In the genomic region with DNA sequence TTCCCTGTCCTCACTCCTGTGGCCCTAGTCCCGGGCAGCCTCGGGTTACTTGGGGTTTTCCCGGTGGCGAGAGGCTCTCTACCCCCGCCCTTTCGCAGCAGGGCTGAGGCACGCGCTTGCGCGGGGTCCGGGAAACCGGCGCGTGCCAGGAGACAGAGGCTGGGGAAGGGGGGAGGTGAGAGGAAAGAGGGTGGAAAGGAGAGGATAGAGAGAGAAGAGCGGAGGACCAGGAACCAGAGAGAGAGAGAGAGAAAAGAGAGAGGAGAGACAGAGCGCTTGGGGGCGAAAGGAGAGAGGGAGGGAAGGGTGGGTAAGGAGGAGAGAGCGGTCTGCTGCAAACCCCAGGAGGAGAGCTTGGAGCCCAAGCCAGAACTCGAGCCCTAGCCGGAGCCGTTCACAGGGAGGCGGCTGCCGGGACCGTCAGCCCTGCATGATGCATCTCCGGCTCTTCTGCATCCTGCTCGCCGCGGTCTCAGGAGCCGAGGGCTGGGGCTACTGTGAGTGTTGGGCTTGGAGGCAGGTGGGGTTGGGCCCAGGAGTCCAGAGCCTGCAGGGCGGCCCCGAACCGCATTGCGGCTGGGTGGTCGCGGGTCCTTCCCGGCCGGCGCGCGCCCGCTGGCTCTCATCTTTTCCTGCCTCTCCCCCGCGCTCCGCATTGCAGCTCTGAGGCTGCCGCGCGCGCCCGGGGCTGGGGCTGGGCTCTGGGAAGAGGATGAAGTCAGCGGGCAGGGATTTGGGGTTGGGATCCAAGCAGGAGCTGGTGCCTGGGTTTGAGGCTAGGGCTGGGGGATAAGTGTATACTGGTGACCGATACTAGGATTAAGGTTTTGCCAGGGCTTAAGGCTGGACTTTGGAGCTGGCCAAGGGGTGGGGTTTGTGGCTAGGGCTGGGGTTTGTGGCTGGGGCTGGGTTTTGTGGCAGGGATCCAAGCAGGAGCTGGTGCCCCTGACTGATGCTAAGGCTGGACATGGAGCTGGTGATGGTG, we compare ENCODE assay signal across 8 cellular contexts. TPM values are rescaled to one million over a fixed set of nuclear protein-coding genes. Genes with fewer than 3 reads are reported as not detected.
A peak's percentile ranks its signal among the peaks of the same experiment; 100 is the strongest.
DNase-seq lines count a peak whose midpoint lies in the region; ATAC-seq, FAIRE-seq and TF ChIP-seq lines count a peak whose summit lies in the region.

A gene (plus strand): TSS at position 132 of the 985 bp plus-strand sequence. CDS start 299 bp downstream, at position 431.

- H3K27ac ChIP-seq in caudate nucleus (ENCODE audit: low read depth, low read length), result peak within 1 kb of the TSS; percentile 67
- H3K27ac ChIP-seq in spleen, result peak within 1 kb of the TSS in 7 of 8 donors; percentile 46 to 75 (median 69)

- peaks cover 20% of the 10 kb centered on the region for H3K36me3 ChIP-seq in HAP-1 (replicated peaks)
- peaks cover 0 to 17% (median 0%) of the 10 kb centered on the region in 6 donors for H3K36me3 ChIP-seq in spleen

- no peak for ATAC-seq in HG03139 (IDR thresholded peaks at IDR 0.05; ENCODE audit: unreplicated experiment)

- TF ChIP-seq POLR2A in spleen (IDR thresholded peaks at IDR 0.05), result no peak

- H3K4me1 ChIP-seq in HAP-1 (peaks cover 39% of the 10 kb centered on the region), spleen (peaks cover 36 to 65% (median 62%) of the 10 kb centered on the region in 6 donors)

- 1 to 5% (median 2%) methylated on average over 42 to 51 of the region's 51 CpGs for WGBS in spleen, 5 donors

- FAIRE-seq in RCC 7860 (lab: Jason Lieb, UNC), result peak; percentile 58

- no peak for TF ChIP-seq CTCF in spleen (IDR thresholded peaks at IDR 0.05 in 8 of 11, conservative IDR thresholded peaks at IDR 0.05 in 3 of 11)

- in situ Hi-C loops in HAP-1 (cut with MboI; ENCODE audit: low sequenced_read_pairs), result no loop called here

- no peaks in the 10 kb centered on the region for H3K9me3 ChIP-seq in HAP-1
- H3K9me3 ChIP-seq in spleen, result no peaks in the 10 kb centered on the region

- H3K27me3 ChIP-seq in HAP-1 (ENCODE audit: low read depth) (no peaks in the 10 kb centered on the region), spleen (replicated peaks in 1 of 7) (peaks cover 0 to 65% (median 6%) of the 10 kb centered on the region in 7 donors)

- intact Hi-C loops in spleen (cut with DNase I; ENCODE audit: low total_unique reads), result no loop called here

- DNase-seq in COLO668 (lab: John Stamatoyannopoulos, UW; ENCODE audit: unreplicated experiment), result peak; percentile 76
- DNase-seq in HAP-1 (ENCODE audit: low spot score in 2 of 2), result peak; percentile 78 to 87
- DNase-seq in RCC 7860 (ENCODE audit: low spot score), result peak; percentile 64
- peak in 51 of 61 donors; percentile 9 to 81 (median 49) for DNase-seq in caudate nucleus (lab: John Stamatoyannopoulos, UW)
- peak; percentile 75 for DNase-seq in iris pigment epithelial cell (ENCODE audit: low read depth)
- DNase-seq in spleen, result no peak
- DNase-seq in mesenteric fat pad (ENCODE audit: low spot score), result no peak

- H3K4me3 ChIP-seq in HAP-1 (peak within 1 kb of the TSS; percentile 48), spleen (peak within 1 kb of the TSS; percentile 21 to 68 (median 35))

RNA-seq across cellular contexts. Expression of the gene that starts here (rescaled TPM):
- 10 to 100 TPM in 3 of 7 donors, 1 to 10 TPM in 4; 3.9 to 11.2 (median 7.5) TPM for total RNA-seq in spleen
- polyA plus RNA-seq in spleen, result 1 to 10 TPM; 1.1 to 3.1 (median 1.6) TPM
- 3.7 TPM for total RNA-seq in mesenteric fat pad

Comparison
In these comparisons a context has a peak if more than half of its experiments do, and no peak if none do; other contexts are left out.
1. DNase-seq: peak in COLO668 (single experiment), HAP-1 (2 of 2), RCC 7860 (single experiment), caudate nucleus (51 of 61) and iris pigment epithelial cell (single experiment); none in spleen (single experiment) and mesenteric fat pad (single experiment).